1 cellular context compared by ENCODE assay signal in genomic region chr5:137665678-137666077, GRCh38.
TF ChIP-seq lines count a peak whose summit lies in the region.

No MANE protein-coding gene starts in this region.

TF ChIP-seq in liver, 16 proteins besides CTCF, POLR2A, EP300 and RAD21 (continued from another document):
- no peak for TF ChIP-seq REST (IDR thresholded peaks at IDR 0.05)
- TF ChIP-seq YY1 (IDR thresholded peaks at IDR 0.05): no peak
- no peak for TF ChIP-seq TAF1 (conservative IDR thresholded peaks at IDR 0.05)
- TF ChIP-seq HNF4G (IDR thresholded peaks at IDR 0.05): no peak
- TF ChIP-seq, protein P1, sequence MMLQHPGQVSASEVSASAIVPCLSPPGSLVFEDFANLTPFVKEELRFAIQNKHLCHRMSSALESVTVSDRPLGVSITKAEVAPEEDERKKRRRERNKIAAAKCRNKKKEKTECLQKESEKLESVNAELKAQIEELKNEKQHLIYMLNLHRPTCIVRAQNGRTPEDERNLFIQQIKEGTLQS (IDR thresholded peaks at IDR 0.05): no peak
- no peak for TF ChIP-seq ZBTB33 (IDR thresholded peaks at IDR 0.05)
- TF ChIP-seq HNF4A (conservative IDR thresholded peaks at IDR 0.05): no peak
- TF ChIP-seq FOXA2 (IDR thresholded peaks at IDR 0.05): no peak
